Comparison of ENCODE assay signal across 3 cellular contexts in the genomic region with DNA sequence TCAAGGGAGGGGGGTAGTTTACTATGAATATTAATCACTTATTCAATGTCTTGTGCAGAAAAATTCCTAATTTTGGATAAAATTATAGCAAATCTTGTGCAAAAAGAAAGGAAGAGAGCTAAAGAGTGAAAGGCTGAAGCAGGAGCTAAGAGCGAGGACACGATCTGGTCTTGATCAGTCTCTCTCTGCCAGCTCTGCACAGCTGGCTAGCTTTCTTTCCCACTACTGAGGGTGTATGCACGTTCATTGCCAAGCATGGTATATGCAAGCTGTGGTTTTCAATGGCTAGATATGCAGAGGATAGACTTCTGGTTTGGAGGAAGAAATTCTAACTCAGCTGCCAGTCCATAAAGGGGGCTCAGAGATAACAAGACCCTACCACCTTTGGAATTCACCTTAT.
"Had no signal": no experiment of that assay in that cellular context is flagged by ENCODE, and none has a peak within 500 bp of the region (broad histone marks: within the 10 kb centered on the region; RNA-seq: fewer than 3 reads in every experiment).

No MANE protein-coding gene starts in this region.

- H3K4me3 ChIP-seq: GM12878 had no signal

- ATAC-seq: GM12878 had no signal

- DNase-seq: GDM1, GF-D8 had no signal
